11 cellular contexts compared by ENCODE assay signal in the genomic region with DNA sequence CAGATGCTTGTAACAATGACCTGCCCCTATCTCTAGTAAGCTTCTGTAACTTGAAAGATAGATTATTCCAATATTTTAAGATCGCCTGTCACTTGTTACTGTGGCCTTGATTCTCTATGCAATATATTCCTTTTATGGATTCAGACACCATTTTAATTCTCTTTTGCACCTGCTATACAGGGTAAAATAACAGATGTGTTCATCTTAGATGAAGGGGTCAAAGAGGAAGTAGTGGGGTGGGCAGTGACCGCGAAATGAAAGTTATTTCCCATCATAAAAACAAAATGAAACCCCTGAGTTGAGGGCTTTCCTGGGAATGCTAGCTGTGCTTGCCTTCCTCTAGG.
DNase-seq lines count a peak whose midpoint lies in the region; ATAC-seq and TF ChIP-seq lines count a peak whose summit lies in the region.
"Had no signal": no experiment of that assay in that cellular context is flagged by ENCODE, and none has a peak within 500 bp of the region (broad histone marks: within the 10 kb centered on the region; RNA-seq: fewer than 3 reads in every experiment).

No MANE protein-coding gene starts in this region.

- H2BK12ac ChIP-seq in H9 (ENCODE audit: insufficient read length, low read depth, low read length), result no peak overlapping the region

- H3K56ac ChIP-seq in H9 (ENCODE audit: insufficient read length, low read depth, low read length), result no peak overlapping the region

- no peak overlapping the region for H3K4me2 ChIP-seq in H9 (ENCODE audit: insufficient read depth, insufficient read length, low read length)

- no CpG with 5 or more reads among the region's 3 CpGs for WGBS in H9 (ENCODE audit: extremely low coverage, insufficient read length, low lambda C conversion rate)
- WGBS in suprapubic skin, result 86% methylated on average over 3 of the region's 3 CpGs
- 78 to 79% methylated on average over 3 of the region's 3 CpGs for WGBS in esophagus squamous epithelium, 2 donors
- 75 to 85% (median 81%) methylated on average over 3 of the region's 3 CpGs for WGBS in psoas muscle, 3 donors

- H3K27me3 ChIP-seq in brain microvascular endothelial cell (replicated peaks) (no peaks in the 10 kb centered on the region), H9 (ENCODE audit: insufficient read depth, low read length) (no peaks in the 10 kb centered on the region), suprapubic skin (no peaks in the 10 kb centered on the region), esophagus squamous epithelium (no peaks in the 10 kb centered on the region), psoas muscle (ENCODE audit: insufficient read depth in 3 of 3, low read length in 2 of 3) (no peaks in the 10 kb centered on the region)

- TF ChIP-seq EP300 in suprapubic skin (IDR thresholded peaks at IDR 0.05), result no peak

- no peak overlapping the region for H2AFZ ChIP-seq in H9 (ENCODE audit: low read length)

- no peak overlapping the region for H3K4me3 ChIP-seq in brain microvascular endothelial cell (ENCODE audit: low read depth, low read length)
- no peak overlapping the region for H3K4me3 ChIP-seq in suprapubic skin
- H3K4me3 ChIP-seq in esophagus squamous epithelium, result no peak overlapping the region
- no peak overlapping the region for H3K4me3 ChIP-seq in psoas muscle

- H3K79me2 ChIP-seq in H9 (ENCODE audit: insufficient read depth, low read length), result no peaks in the 10 kb centered on the region

- H4K91ac ChIP-seq in H9 (ENCODE audit: insufficient read length, low read depth, low read length), result no peak overlapping the region

- no peaks in the 10 kb centered on the region for H3K23me2 ChIP-seq in H9 (ENCODE audit: insufficient read length, low read depth, low read length, poor library complexity, severe bottlenecking)

- no peak overlapping the region for H4K8ac ChIP-seq in H9 (replicated peaks; ENCODE audit: insufficient read length, low read depth, low read length)

- no peaks in the 10 kb centered on the region for H3K79me1 ChIP-seq in H9 (ENCODE audit: insufficient read depth, low read depth, low read length, poor library complexity, severe bottlenecking)

- no peak overlapping the region for H3K4me3 Mint-ChIP-seq in H9

- no peak overlapping the region for H2BK5ac ChIP-seq in H9 (ENCODE audit: insufficient read length, low read length)

- no peak overlapping the region for H3K14ac ChIP-seq in H9 (ENCODE audit: insufficient read depth, low read length)

- DNase-seq in brain microvascular endothelial cell, result no peak
- DNase-seq in H9, result no peak
- DNase-seq in suprapubic skin (ENCODE audit: low spot score in 2 of 2), result no peak
- DNase-seq in esophagus squamous epithelium (lab: John Stamatoyannopoulos, UW), result no peak
- DNase-seq in psoas muscle, result no peak
- DNase-seq: DMS79, NCI-H69, occipital lobe had no signal

- ATAC-seq in GM18867 (IDR thresholded peaks at IDR 0.05; ENCODE audit: unreplicated experiment), result peak; percentile 11
- ATAC-seq in GM21447 (IDR thresholded peaks at IDR 0.05; ENCODE audit: unreplicated experiment), result peak; percentile 15
- peak; percentile 5 for ATAC-seq in HG03095 (IDR thresholded peaks at IDR 0.05; ENCODE audit: unreplicated experiment)
- no peak for ATAC-seq in psoas muscle

- no peak overlapping the region for H3K9ac ChIP-seq in H9 (ENCODE audit: extremely low read depth, insufficient read length, low read length)

- TF ChIP-seq POLR2A in suprapubic skin (IDR thresholded peaks at IDR 0.05), result no peak
- TF ChIP-seq POLR2A in esophagus squamous epithelium (IDR thresholded peaks at IDR 0.05), result no peak

- TF ChIP-seq CTCF in brain microvascular endothelial cell (IDR thresholded peaks at IDR 0.05; ENCODE audit: low read depth, low read length, missing control alignments), result no peak
- no peak for TF ChIP-seq CTCF in H9 (conservative IDR thresholded peaks at IDR 0.05)
- no peak for TF ChIP-seq CTCF in suprapubic skin (IDR thresholded peaks at IDR 0.05)
- no peak for TF ChIP-seq CTCF in esophagus squamous epithelium (IDR thresholded peaks at IDR 0.05)
- TF ChIP-seq CTCF in psoas muscle (IDR thresholded peaks at IDR 0.05), result no peak

- H3K18ac ChIP-seq in H9 (ENCODE audit: insufficient read length, low read depth, low read length), result no peak overlapping the region

- H3K9me3 Mint-ChIP-seq in H9, result no peaks in the 10 kb centered on the region

- no peak overlapping the region for H3K23ac ChIP-seq in H9 (ENCODE audit: insufficient read length, low read depth, low read length)

- H3K4me1 ChIP-seq in H9 (ENCODE audit: insufficient read depth, low read length) (peaks cover 7% of the 10 kb centered on the region; the same call in 1 of the 2 replicates), suprapubic skin (no peaks in the 10 kb centered on the region), esophagus squamous epithelium (peaks cover 0 to 59% (median 3%) of the 10 kb centered on the region in 3 donors), psoas muscle (no peaks in the 10 kb centered on the region)

- no peaks in the 10 kb centered on the region for H4K20me1 ChIP-seq in H9 (ENCODE audit: control insufficient read depth, insufficient read depth, insufficient read length)

- H4K5ac ChIP-seq in H9 (ENCODE audit: insufficient read length, low read depth, low read length), result no peak overlapping the region

- H2AK5ac ChIP-seq in H9 (ENCODE audit: insufficient read length, low read length), result no peak overlapping the region

- H2BK15ac ChIP-seq in H9 (ENCODE audit: low read depth, low read length), result no peak overlapping the region

- H3K27ac ChIP-seq in brain microvascular endothelial cell, result peak overlapping the region; percentile 72
- H3K27ac ChIP-seq in H9 (ENCODE audit: insufficient read length, low read depth, low read length), result no peak overlapping the region
- H3K27ac ChIP-seq in suprapubic skin, result no peak overlapping the region
- no peak overlapping the region for H3K27ac ChIP-seq in esophagus squamous epithelium
- no peak overlapping the region for H3K27ac ChIP-seq in psoas muscle

- intact Hi-C loops in esophagus squamous epithelium (cut with DNase I) (no loop called here), psoas muscle (cut with DNase I) (no loop called here)

- H3K27me3 Mint-ChIP-seq in H9 (ENCODE audit: low read depth), result no peaks in the 10 kb centered on the region

- no peak overlapping the region for H2BK120ac ChIP-seq in H9 (ENCODE audit: low read depth, low read length, poor library complexity, severe bottlenecking)

- no peak overlapping the region for H2BK20ac ChIP-seq in H9 (ENCODE audit: low read depth, low read length, poor library complexity, severe bottlenecking)

- H3K4ac ChIP-seq in H9 (ENCODE audit: low read depth, low read length), result no peak overlapping the region

- H3K4me1 Mint-ChIP-seq in H9, result peaks cover 37 to 41% of the 10 kb centered on the region in 2 experiments

- 0 out of 7 replicates have a peak overlapping the region, but pooled peaks of 1 of the 3 experiments have one; percentile 31 for H3K27ac Mint-ChIP-seq in H9

- no peaks in the 10 kb centered on the region for H3K9me3 ChIP-seq in H9 (ENCODE audit: control insufficient read depth, low read depth, low read length)
- no peaks in the 10 kb centered on the region for H3K9me3 ChIP-seq in suprapubic skin
- no peaks in the 10 kb centered on the region for H3K9me3 ChIP-seq in esophagus squamous epithelium
- no peaks in the 10 kb centered on the region for H3K9me3 ChIP-seq in psoas muscle

- in situ Hi-C loops in brain microvascular endothelial cell (cut with HindIII; ENCODE audit: low pct_ligation_motif_present, low sequenced_read_pairs), result no loop called here

- peaks cover 0 to 5% (median 0%) of the 10 kb centered on the region in 3 experiments; a peak in 3 of 7 replicates for H3K36me3 Mint-ChIP-seq in H9 (ENCODE audit: insufficient read depth in 1 of 3, low read depth in 3 of 3)

- H3K36me3 ChIP-seq in brain microvascular endothelial cell (replicated peaks) (no peaks in the 10 kb centered on the region), suprapubic skin (no peaks in the 10 kb centered on the region), esophagus squamous epithelium (peaks cover 0 to 11% (median 0%) of the 10 kb centered on the region in 3 donors), psoas muscle (ENCODE audit: insufficient read depth in 1 of 2, low read depth in 1 of 2) (no peaks in the 10 kb centered on the region)

- H3T11ph ChIP-seq in H9 (ENCODE audit: low read length), result no peak overlapping the region

Comparison
In these comparisons a context has a peak if more than half of its experiments do, and no peak if none do; other contexts are left out.
1. ATAC-seq: peak in GM18867 (single experiment), GM21447 (single experiment) and HG03095 (single experiment); none in psoas muscle (0 of 4).